In the genomic region with DNA sequence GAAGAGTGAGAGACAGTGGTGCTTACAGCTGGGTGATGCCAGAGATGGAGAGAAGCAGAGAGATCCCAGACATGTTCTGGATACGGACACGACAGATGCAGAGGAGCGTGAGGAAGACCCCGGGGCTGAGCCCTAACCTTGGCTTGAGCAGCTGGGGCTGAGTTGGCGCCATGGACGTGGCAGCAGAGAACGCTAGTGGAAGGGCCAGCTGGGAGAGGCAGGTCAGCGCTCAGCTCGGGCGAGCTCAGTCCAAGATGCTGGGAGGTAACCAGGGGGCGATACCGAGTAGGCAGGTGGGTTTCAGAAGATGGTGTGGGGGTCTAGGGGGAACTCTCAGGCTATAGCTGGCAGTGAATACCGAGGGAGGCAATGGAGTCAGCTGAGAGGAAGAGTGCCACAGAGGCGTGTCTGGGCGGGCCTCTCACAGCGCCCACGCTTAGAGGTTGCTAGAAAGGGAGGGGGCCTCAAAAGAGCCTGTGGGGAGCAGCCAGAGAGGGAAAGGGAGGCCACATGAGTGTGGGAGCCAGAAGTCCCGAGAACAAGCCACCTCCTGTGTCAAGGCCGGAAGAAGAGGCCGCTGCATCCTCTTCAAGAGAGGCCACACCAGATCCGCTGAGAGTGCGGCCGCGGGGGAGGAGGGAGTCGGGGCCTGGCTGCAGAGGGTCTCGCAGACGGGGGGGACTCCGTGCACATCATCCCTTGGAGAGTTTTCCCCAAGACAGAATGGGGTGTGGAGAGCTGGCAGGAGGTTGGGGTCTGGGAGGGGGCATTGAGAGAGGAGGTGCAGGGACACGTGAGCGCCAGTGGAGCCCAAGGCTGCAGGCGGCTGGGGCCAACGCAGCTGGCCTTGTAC, we compare ENCODE assay signal across 1 cellular context.
TF ChIP-seq lines count a peak whose summit lies in the region.

No MANE protein-coding gene starts in this region.

TF ChIP-seq in WTC11, 78 proteins besides CTCF, POLR2A, EP300 and RAD21 (continued from another document):
- TF ChIP-seq, protein P1, sequence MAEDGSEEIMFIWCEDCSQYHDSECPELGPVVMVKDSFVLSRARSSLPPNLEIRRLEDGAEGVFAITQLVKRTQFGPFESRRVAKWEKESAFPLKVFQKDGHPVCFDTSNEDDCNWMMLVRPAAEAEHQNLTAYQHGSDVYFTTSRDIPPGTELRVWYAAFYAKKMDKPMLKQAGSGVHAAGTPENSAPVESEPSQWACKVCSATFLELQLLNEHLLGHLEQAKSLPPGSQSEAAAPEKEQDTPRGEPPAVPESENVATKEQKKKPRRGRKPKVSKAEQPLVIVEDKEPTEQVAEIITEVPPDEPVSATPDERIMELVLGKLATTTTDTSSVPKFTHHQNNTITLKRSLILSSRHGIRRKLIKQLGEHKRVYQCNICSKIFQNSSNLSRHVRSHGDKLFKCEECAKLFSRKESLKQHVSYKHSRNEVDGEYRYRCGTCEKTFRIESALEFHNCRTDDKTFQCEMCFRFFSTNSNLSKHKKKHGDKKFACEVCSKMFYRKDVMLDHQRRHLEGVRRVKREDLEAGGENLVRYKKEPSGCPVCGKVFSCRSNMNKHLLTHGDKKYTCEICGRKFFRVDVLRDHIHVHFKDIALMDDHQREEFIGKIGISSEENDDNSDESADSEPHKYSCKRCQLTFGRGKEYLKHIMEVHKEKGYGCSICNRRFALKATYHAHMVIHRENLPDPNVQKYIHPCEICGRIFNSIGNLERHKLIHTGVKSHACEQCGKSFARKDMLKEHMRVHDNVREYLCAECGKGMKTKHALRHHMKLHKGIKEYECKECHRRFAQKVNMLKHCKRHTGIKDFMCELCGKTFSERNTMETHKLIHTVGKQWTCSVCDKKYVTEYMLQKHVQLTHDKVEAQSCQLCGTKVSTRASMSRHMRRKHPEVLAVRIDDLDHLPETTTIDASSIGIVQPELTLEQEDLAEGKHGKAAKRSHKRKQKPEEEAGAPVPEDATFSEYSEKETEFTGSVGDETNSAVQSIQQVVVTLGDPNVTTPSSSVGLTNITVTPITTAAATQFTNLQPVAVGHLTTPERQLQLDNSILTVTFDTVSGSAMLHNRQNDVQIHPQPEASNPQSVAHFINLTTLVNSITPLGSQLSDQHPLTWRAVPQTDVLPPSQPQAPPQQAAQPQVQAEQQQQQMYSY (CRISPR knock-in tag; IDR thresholded peaks at IDR 0.05): no peak
- no peak for TF ChIP-seq GTF2I (CRISPR knock-in tag; conservative IDR thresholded peaks at IDR 0.05)
- TF ChIP-seq, protein P2, sequence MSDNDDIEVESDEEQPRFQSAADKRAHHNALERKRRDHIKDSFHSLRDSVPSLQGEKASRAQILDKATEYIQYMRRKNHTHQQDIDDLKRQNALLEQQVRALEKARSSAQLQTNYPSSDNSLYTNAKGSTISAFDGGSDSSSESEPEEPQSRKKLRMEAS (CRISPR knock-in tag; IDR thresholded peaks at IDR 0.05): no peak
- TF ChIP-seq, protein P3, sequence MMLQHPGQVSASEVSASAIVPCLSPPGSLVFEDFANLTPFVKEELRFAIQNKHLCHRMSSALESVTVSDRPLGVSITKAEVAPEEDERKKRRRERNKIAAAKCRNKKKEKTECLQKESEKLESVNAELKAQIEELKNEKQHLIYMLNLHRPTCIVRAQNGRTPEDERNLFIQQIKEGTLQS (CRISPR knock-in tag; conservative IDR thresholded peaks at IDR 0.05): no peak
